1 cellular context compared by ENCODE assay signal in the genomic region with DNA sequence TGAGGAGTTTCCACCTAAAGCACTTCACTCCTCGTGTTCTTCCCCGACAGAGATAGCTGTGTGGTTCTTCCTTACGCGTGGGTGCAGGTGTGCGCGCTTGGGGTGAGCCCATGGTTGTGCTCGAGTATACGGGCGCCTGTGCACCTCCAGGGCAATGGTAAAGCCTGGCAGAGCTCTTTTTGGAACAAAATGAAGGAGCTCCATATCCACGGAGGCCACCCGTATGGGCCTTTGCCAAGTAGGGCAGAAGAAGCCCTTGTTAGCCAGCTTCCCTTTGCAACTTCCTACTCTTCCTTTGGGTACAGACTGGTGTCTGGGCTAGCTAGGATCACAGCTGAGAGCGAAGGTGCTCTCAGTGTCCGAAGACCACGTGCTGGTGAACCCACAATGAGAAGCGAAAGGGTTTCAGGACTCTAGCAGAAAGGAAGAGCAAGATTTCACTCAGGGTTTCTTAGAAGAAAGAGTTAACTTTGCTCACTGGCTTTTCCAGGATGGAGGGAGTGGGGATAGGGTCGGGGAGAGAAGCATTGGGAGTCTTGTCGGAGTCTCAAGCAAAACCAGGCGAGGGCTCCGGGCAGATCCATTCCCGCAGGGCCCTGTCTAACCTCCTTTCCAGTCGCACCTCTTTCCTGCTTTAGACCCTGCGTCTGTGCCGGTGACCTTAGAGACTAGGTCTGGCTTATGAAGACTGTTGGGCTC.
TF ChIP-seq lines count a peak whose summit lies in the region.

No MANE protein-coding gene starts in this region.

TF ChIP-seq in IMR-90, 13 proteins besides CTCF, POLR2A, EP300 and RAD21:
- no peak for TF ChIP-seq MAFK (IDR thresholded peaks at IDR 0.05; ENCODE audit: low read depth, low read length)
- TF ChIP-seq CEBPB (IDR thresholded peaks at IDR 0.05; ENCODE audit: low read depth, low read length): no peak
- TF ChIP-seq RFX5 (IDR thresholded peaks at IDR 0.05; ENCODE audit: low read depth, low read length): no peak
- no peak for TF ChIP-seq BHLHE40 (IDR thresholded peaks at IDR 0.05; ENCODE audit: low read depth, low read length)
- TF ChIP-seq CHD1 (IDR thresholded peaks at IDR 0.05; ENCODE audit: low read depth, low read length): no peak
- no peak for TF ChIP-seq FOS (IDR thresholded peaks at IDR 0.05; ENCODE audit: low read depth, low read length)
- no peak for TF ChIP-seq MXI1 (IDR thresholded peaks at IDR 0.05; ENCODE audit: borderline replicate concordance, low read depth, low read length)
- TF ChIP-seq SMC3 (IDR thresholded peaks at IDR 0.05; ENCODE audit: low read depth, low read length): no peak
- TF ChIP-seq MAZ (IDR thresholded peaks at IDR 0.05; ENCODE audit: borderline replicate concordance, low read depth, low read length): no peak
- TF ChIP-seq, protein P1, sequence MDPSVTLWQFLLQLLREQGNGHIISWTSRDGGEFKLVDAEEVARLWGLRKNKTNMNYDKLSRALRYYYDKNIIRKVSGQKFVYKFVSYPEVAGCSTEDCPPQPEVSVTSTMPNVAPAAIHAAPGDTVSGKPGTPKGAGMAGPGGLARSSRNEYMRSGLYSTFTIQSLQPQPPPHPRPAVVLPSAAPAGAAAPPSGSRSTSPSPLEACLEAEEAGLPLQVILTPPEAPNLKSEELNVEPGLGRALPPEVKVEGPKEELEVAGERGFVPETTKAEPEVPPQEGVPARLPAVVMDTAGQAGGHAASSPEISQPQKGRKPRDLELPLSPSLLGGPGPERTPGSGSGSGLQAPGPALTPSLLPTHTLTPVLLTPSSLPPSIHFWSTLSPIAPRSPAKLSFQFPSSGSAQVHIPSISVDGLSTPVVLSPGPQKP (IDR thresholded peaks at IDR 0.05; ENCODE audit: borderline replicate concordance, low read depth, low read length): no peak
- TF ChIP-seq, protein P2, sequence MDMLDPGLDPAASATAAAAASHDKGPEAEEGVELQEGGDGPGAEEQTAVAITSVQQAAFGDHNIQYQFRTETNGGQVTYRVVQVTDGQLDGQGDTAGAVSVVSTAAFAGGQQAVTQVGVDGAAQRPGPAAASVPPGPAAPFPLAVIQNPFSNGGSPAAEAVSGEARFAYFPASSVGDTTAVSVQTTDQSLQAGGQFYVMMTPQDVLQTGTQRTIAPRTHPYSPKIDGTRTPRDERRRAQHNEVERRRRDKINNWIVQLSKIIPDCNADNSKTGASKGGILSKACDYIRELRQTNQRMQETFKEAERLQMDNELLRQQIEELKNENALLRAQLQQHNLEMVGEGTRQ (IDR thresholded peaks at IDR 0.05; ENCODE audit: low read depth, low read length): no peak
- TF ChIP-seq NFE2L2 (IDR thresholded peaks at IDR 0.05; ENCODE audit: low read depth, low read length): no peak
- TF ChIP-seq RCOR1 (IDR thresholded peaks at IDR 0.05; ENCODE audit: insufficient replicate concordance, low read length): no peak
